In the genomic region with DNA sequence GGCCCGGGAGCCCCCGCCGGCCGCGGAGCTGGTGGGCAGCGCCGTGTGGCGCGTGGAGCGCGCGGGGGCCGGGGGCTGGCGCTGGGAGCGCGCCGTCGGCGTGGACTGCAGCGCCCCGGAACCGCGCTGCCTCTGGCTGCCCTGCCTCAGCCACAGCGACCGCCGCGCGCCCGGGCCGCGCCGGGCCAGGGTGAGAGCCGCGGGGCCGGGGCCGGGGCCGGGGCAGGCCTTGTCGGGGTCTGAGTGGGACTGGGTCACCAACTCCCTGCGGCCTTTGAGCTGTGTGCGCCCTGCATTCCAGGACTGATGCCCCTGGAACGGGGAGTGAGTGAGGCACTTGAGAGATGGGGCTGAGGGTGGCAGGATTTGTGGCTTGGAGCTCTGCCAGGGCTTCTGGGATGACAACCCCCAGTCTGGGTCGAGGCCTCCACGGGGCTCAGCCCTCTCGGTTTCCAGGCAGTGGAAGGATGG, we compare ENCODE assay signal across 9 cellular contexts. TPM values are rescaled to one million over a fixed set of nuclear protein-coding genes. Genes with fewer than 3 reads are reported as not detected.
DNase-seq lines count a peak whose midpoint lies in the region; ATAC-seq and TF ChIP-seq lines count a peak whose summit lies in the region.
"Had no signal": no experiment of that assay in that cellular context is flagged by ENCODE, and none has a peak within 500 bp of the region (broad histone marks: within the 10 kb centered on the region; RNA-seq: fewer than 3 reads in every experiment).

No MANE protein-coding gene starts in this region.

- intact Hi-C loops in mucosa of descending colon (cut with DNase I, micrococcal nuclease) = no loop called here

- no peak overlapping the region for H3K27ac ChIP-seq in mesodermal cell (ENCODE audit: low read depth, low read length, severe bottlenecking)

- no peak for TF ChIP-seq CTCF in AG10803 (conservative IDR thresholded peaks at IDR 0.05; ENCODE audit: low read length)
- TF ChIP-seq CTCF in mucosa of descending colon (IDR thresholded peaks at IDR 0.05) = no peak

- 3 to 6% methylated on average over 38 to 43 of the region's 44 CpGs for WGBS in mesodermal cell (ENCODE audit: insufficient coverage in 2 of 2), 2 experiments

- H3K4me1 ChIP-seq in mesodermal cell (ENCODE audit: control insufficient read depth, insufficient read depth, low read length, poor library complexity, severe bottlenecking) (peaks cover 57% of the 10 kb centered on the region), mucosa of descending colon (ENCODE audit: low read depth) (no peaks in the 10 kb centered on the region)

- H3K36me3 ChIP-seq in mesodermal cell (ENCODE audit: control insufficient read depth, insufficient read depth, low read length) (peaks cover 19% of the 10 kb centered on the region), mucosa of descending colon (ENCODE audit: low read depth) (no peaks in the 10 kb centered on the region)

- DNase-seq in AG10803 (ENCODE audit: low read depth) (peak; percentile 59), MV-4-11 (lab: John Stamatoyannopoulos, UW) (peak; percentile 2), dermis blood vessel endothelial cell (peak; percentile 39), mucosa of descending colon (no peak)
- no peak for DNase-seq in activated naive CD4-positive, alpha-beta T cell (lab: John Stamatoyannopoulos, UW)
- DNase-seq: NCI-H1436 treated with DMSO at 0.1 percent for 48 hours had no signal

- ATAC-seq in mucosa of descending colon (no peak), HG03280 (IDR thresholded peaks at IDR 0.05; ENCODE audit: unreplicated experiment) (no peak), GM18861 (IDR thresholded peaks at IDR 0.05; ENCODE audit: unreplicated experiment) (no peak)

- H3K4me3 ChIP-seq in AG10803 (ENCODE audit: low read length) (peak overlapping the region; percentile 83), mesodermal cell (ENCODE audit: extremely low read depth, insufficient read depth, low read length, poor library complexity, severe bottlenecking) (peak overlapping the region; percentile 57), mucosa of descending colon (no peak overlapping the region)

- H3K9me3 ChIP-seq in mesodermal cell (ENCODE audit: control insufficient read depth, low read length) = no peaks in the 10 kb centered on the region
- no peaks in the 10 kb centered on the region for H3K9me3 ChIP-seq in mucosa of descending colon

RNA-seq across cellular contexts. Expression of a gene that starts 25.7 kb away (rescaled TPM):
- total RNA-seq in dermis blood vessel endothelial cell = 34.9 and 104 TPM in 2 replicates
- polyA plus RNA-seq in mesodermal cell (2013, experiment 1 of 2) = 33.0 TPM
- 27.8 TPM for polyA plus RNA-seq in mesodermal cell (2013, experiment 2 of 2)
- 10 to 100 TPM in 2 of 3 donors, 1 to 10 TPM in 1; 6.1 to 44.6 (median 12.6) TPM for total RNA-seq in mucosa of descending colon

Comparison
In these comparisons a context has a peak if more than half of its experiments do, and no peak if none do; other contexts are left out.
1. DNase-seq: peak in AG10803 (single experiment), MV-4-11 (single experiment) and dermis blood vessel endothelial cell (single experiment); none in mucosa of descending colon (0 of 3) and activated naive CD4-positive, alpha-beta T cell (0 of 4).